ENCODE assay signal across 11 cellular contexts in the genomic region with DNA sequence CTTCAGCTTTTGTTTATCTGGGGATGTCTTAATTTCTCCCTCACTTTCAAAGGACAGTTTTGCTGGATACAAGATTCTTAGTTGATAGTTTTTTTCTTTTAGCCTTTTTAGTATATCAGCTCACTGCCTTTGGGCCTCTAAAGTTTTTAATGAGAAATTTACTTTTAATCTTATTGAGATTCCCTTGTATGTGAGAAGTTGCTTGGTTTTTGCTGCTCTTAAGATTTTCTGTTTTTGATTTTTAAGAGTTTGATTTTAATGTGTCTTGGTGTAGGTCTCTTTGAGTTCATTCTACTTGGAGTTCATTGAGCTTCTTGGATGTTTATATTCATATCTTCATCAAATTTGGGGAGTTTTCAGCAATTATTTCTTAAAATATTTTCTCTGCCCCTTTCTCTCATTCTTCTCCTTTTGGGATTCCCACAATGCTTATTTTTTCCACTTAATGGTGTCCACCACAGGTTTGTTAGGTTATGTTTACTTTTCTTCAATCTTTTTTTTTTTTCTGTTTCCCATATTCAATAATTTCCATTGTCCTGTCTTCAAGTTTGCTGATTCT. TPM values are rescaled to one million over a fixed set of nuclear protein-coding genes. Genes with fewer than 3 reads are reported as not detected.
"Had no signal": no experiment of that assay in that cellular context is flagged by ENCODE, and none has a peak within 500 bp of the region (broad histone marks: within the 10 kb centered on the region; RNA-seq: fewer than 3 reads in every experiment).

No MANE protein-coding gene starts in this region.

- DNase-seq: IMR-90, KBM-7, KG1 had no signal

- ATAC-seq: HepG2, K562 had no signal

- H3K9ac ChIP-seq: KMS-11 had no signal

- H3K4me3 ChIP-seq: K562 had no signal

- FAIRE-seq: HepG2, HTR-8/SVneo, K562 had no signal

- H3K27ac ChIP-seq: HL-60, KMS-11 had no signal

- H3K4me2 ChIP-seq: KMS-11 had no signal

RNA-seq across cellular contexts. Expression of a gene that starts 19.6 kb away (rescaled TPM):
- total RNA-seq: HepG2, HT-29, HT1080, IMR-90, K562 had no signal
- polyA plus RNA-seq: HepG2, IgD-negative memory B cell, IMR-90, K562 had no signal
